ENCODE assay signal across 3 cellular contexts in the genomic region with DNA sequence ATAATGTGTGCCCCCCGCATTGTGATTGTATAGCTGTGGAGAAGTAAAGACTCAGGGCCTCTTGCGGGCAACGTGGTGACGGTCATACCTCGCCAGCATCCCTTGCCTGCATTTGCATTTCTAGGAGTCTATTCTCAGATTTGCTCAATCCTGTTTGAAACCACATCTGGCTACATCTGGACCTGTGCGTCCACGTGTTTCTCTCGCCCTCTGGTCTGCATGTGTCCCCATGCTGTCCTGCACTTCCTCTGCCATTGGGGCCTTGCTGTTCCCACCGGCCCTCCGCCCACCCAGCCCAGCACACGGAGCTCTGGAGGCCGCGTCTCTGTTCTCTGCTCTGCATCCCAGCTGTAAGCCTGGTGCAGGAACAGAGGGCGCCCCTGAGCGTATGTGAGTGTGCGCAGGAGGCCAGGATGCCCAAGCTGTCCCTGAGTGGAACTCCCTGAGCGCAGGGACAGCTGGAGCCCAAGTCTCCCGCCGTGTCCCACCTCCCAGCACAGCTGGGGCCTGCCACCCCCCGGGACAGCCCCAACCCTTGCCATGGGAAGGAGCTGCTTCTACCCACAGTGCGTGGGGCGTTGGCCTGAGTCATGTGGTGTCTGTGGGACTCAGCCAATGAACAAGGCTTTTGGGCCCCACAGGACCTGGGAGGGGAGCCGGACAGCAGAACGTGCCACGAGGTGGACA.
TF ChIP-seq lines count a peak whose summit lies in the region.

No MANE protein-coding gene starts in this region.

TF ChIP-seq in SK-N-SH treated with all-trans-retinoic acid at 6 μM for 48 hours, 23 proteins besides CTCF, POLR2A, EP300 and RAD21 (continues in another document):
- TF ChIP-seq OSR1 (CRISPR knock-in tag; IDR thresholded peaks at IDR 0.05) (no peak), CSDC2 (CRISPR knock-in tag; IDR thresholded peaks at IDR 0.05) (no peak), ZNF8 (CRISPR knock-in tag; IDR thresholded peaks at IDR 0.05) (no peak), ARNTL (CRISPR knock-in tag; IDR thresholded peaks at IDR 0.05; ENCODE audit: borderline replicate concordance, low read depth) (no peak), ZFP30 (CRISPR knock-in tag; IDR thresholded peaks at IDR 0.05) (no peak), ZC3H10 (CRISPR knock-in tag; IDR thresholded peaks at IDR 0.05) (no peak), TSHZ2 (CRISPR knock-in tag; IDR thresholded peaks at IDR 0.05) (no peak), POU6F1 (CRISPR knock-in tag; IDR thresholded peaks at IDR 0.05; ENCODE audit: borderline replicate concordance, low read depth) (no peak), TOX (CRISPR knock-in tag; IDR thresholded peaks at IDR 0.05; ENCODE audit: borderline replicate concordance) (no peak), ZNF70 (CRISPR knock-in tag; IDR thresholded peaks at IDR 0.05) (no peak), CSRNP3 (CRISPR knock-in tag; IDR thresholded peaks at IDR 0.05) (no peak)

TF ChIP-seq in SK-N-SH, 30 proteins besides CTCF, POLR2A, EP300 and RAD21:
- TF ChIP-seq POLR2AphosphoS5 (IDR thresholded peaks at IDR 0.05; ENCODE audit: low read depth, low read length) = no peak
- TF ChIP-seq FOXJ3 (CRISPR knock-in tag; IDR thresholded peaks at IDR 0.05) = no peak
- no peak for TF ChIP-seq FOSL2 (IDR thresholded peaks at IDR 0.05; ENCODE audit: borderline replicate concordance, low read depth)
TF ChIP-seq in SK-N-SH: peak in this region for 0.

TF ChIP-seq in H1, 55 proteins besides CTCF, POLR2A, EP300 and RAD21:
- TF ChIP-seq POLR2AphosphoS5 (IDR thresholded peaks at IDR 0.05; ENCODE audit: low read depth, low read length) (peak; percentile 36; the same call in 1 of the 2 replicates), ZNF274 (IDR thresholded peaks at IDR 0.05; ENCODE audit: borderline replicate concordance, extremely low read depth, low read length) (no peak)
TF ChIP-seq in H1: peak in this region for 1.
